Comparison of ENCODE assay signal across 9 cellular contexts in genomic region chr19:3361384-3362216, GRCh38. TPM values are rescaled to one million over a fixed set of nuclear protein-coding genes. Genes with fewer than 3 reads are reported as not detected.
DNase-seq lines count a peak whose midpoint lies in the region; ATAC-seq lines count a peak whose summit lies in the region.
"Had no signal": no experiment of that assay in that cellular context is flagged by ENCODE, and none has a peak within 500 bp of the region (broad histone marks: within the 10 kb centered on the region; RNA-seq: fewer than 3 reads in every experiment).

No MANE protein-coding gene starts in this region.

- no peak overlapping the region for H2AFZ ChIP-seq in GM23248

- H3K9ac ChIP-seq in GM23248: peak overlapping the region; percentile 80; the same call in 1 of the 2 replicates
- no peak overlapping the region for H3K9ac ChIP-seq in iPS-15b (ENCODE audit: low read depth, low read length)

- peaks cover 19% of the 10 kb centered on the region; the same call in 1 of the 2 replicates for H3F3A ChIP-seq in GM23248 (ENCODE audit: insufficient read depth)

- no peak for DNase-seq in GM23248
- no peak for DNase-seq in activated naive CD8-positive, alpha-beta T cell treated with anti-CD3 and anti-CD28 coated beads, Interleukin-2, amount 10 ng/mL, durations not matched to agents 7 days and 5 days
- peak; percentile 16 for DNase-seq in stimulated activated naive CD8-positive, alpha-beta T cell treated with anti-CD3 and anti-CD28 coated beads, Interleukin-15, Interleukin-2, amounts not matched to agents 100 U/mL and 50 U/mL, for 24 hours
- no peak for DNase-seq in GM19240 (ENCODE audit: insufficient read length, low spot score)
- no peak for DNase-seq in Kasumi-1 (lab: John Stamatoyannopoulos, UW)
- DNase-seq in activated CD8-positive, alpha-beta memory T cell treated with anti-CD3 and anti-CD28 coated beads, Interleukin-2, amount 50 U/mL, for 48 hours: no peak
- no peak for DNase-seq in SK-N-DZ (ENCODE audit: low spot score)
- DNase-seq: NCI-H748 treated with DMSO at 0.1 percent for 48 hours had no signal

- H4K20me1 ChIP-seq in GM23248 (ENCODE audit: insufficient read depth): no peaks in the 10 kb centered on the region

- WGBS in GM23248 (ENCODE audit: low coverage in 1 of 2, low lambda C conversion rate in 2 of 2, missing lambda C conversion rate in 2 of 2), 2 experiments: 33 to 39% methylated on average over 20 to 27 of the region's 27 CpGs

- peaks cover 55% of the 10 kb centered on the region for H3K79me2 ChIP-seq in GM23248 (ENCODE audit: insufficient read depth)

- peaks cover 33% of the 10 kb centered on the region for H3K27me3 Mint-ChIP-seq in activated naive CD8-positive, alpha-beta T cell treated with anti-CD3 and anti-CD28 coated beads, Interleukin-2, amount 10 ng/mL, durations not matched to agents 7 days and 5 days

- POLR2A ChIA-PET in activated naive CD8-positive, alpha-beta T cell treated with anti-CD3 and anti-CD28 coated beads, Interleukin-2, amount 10 ng/mL, durations not matched to agents 7 days and 5 days (lab: Charles Lee): interaction anchor here (0.7 to 1.2 kb wide), 2 partner anchors 16 to 905 kb away, joined by 3 read pairs; no protein-coding TSS in a partner anchor

- peak overlapping the region; percentile 87 for H3K4me3 Mint-ChIP-seq in activated naive CD8-positive, alpha-beta T cell treated with anti-CD3 and anti-CD28 coated beads, Interleukin-2, amount 10 ng/mL, durations not matched to agents 7 days and 5 days

- H3K27ac ChIP-seq in GM23248: no peak overlapping the region

- H3K36me3 Mint-ChIP-seq in activated naive CD8-positive, alpha-beta T cell treated with anti-CD3 and anti-CD28 coated beads, Interleukin-2, amount 10 ng/mL, durations not matched to agents 7 days and 5 days: no peaks in the 10 kb centered on the region

- in situ Hi-C loops in GM23248 (cut with MboI): no loop called here

- H3K9me2 ChIP-seq in GM23248 (ENCODE audit: insufficient read depth): no peaks in the 10 kb centered on the region

- H3K9me3 ChIP-seq in GM23248 (ENCODE audit: low read depth) (no peaks in the 10 kb centered on the region), iPS-15b (ENCODE audit: control insufficient read depth, insufficient read depth, low read length) (no peaks in the 10 kb centered on the region)

- peak overlapping the region; percentile 96 for H3K4me2 ChIP-seq in GM23248 (ENCODE audit: unreplicated experiment)

- peaks cover 28% of the 10 kb centered on the region for H3K4me1 Mint-ChIP-seq in activated naive CD8-positive, alpha-beta T cell treated with anti-CD3 and anti-CD28 coated beads, Interleukin-2, amount 10 ng/mL, durations not matched to agents 7 days and 5 days

- H3K4me3 ChIP-seq in GM23248: peak overlapping the region; percentile 99
- H3K4me3 ChIP-seq in iPS-15b (ENCODE audit: low read depth, low read length): peak overlapping the region; percentile 36

- no peak overlapping the region for H3K27ac Mint-ChIP-seq in activated naive CD8-positive, alpha-beta T cell treated with anti-CD3 and anti-CD28 coated beads, Interleukin-2, amount 10 ng/mL, durations not matched to agents 7 days and 5 days

- H3K4me1 ChIP-seq in GM23248 (ENCODE audit: insufficient read depth) (peaks cover 8% of the 10 kb centered on the region), iPS-15b (ENCODE audit: control insufficient read depth, insufficient read depth, low read length) (no peaks in the 10 kb centered on the region)

- no peaks in the 10 kb centered on the region for H3K9me3 Mint-ChIP-seq in activated naive CD8-positive, alpha-beta T cell treated with anti-CD3 and anti-CD28 coated beads, Interleukin-2, amount 10 ng/mL, durations not matched to agents 7 days and 5 days

- H3K36me3 ChIP-seq in GM23248 (ENCODE audit: low read depth) (no peaks in the 10 kb centered on the region), iPS-15b (ENCODE audit: control insufficient read depth, insufficient read depth, low read length) (no peaks in the 10 kb centered on the region)

- ATAC-seq in activated naive CD8-positive, alpha-beta T cell treated with anti-CD3 and anti-CD28 coated beads, Interleukin-2, amount 10 ng/mL, durations not matched to agents 7 days and 5 days (ENCODE audit: low read depth): no peak
- ATAC-seq in stimulated activated naive CD8-positive, alpha-beta T cell treated with anti-CD3 and anti-CD28 coated beads, Interleukin-15, Interleukin-2, amounts not matched to agents 100 U/mL and 50 U/mL, for 24 hours: no peak

- no peaks in the 10 kb centered on the region for H3K27me3 ChIP-seq in GM23248 (replicated peaks; ENCODE audit: insufficient read depth)
- H3K27me3 ChIP-seq in iPS-15b (ENCODE audit: control insufficient read depth, insufficient read depth, low read length): peaks cover 83% of the 10 kb centered on the region

RNA-seq across cellular contexts. Expression of gene NFIC, which starts 4.8 kb away (rescaled TPM):
- 50.4 and 51.9 TPM in 2 replicates for total RNA-seq in GM23248 (2014; rRNA removed; shearing (Covaris generic))
- polyA plus RNA-seq in GM23248 (2016; fragmentation: Nextera tagmentation; extraction: Ambion mirVana): 106 and 108 TPM in 2 replicates
- total RNA-seq in activated naive CD8-positive, alpha-beta T cell treated with anti-CD3 and anti-CD28 coated beads, Interleukin-2, amount 10 ng/mL, durations not matched to agents 7 days and 5 days: 10 to 100 TPM; 18.0 to 19.3 TPM
- polyA plus RNA-seq in SK-N-DZ (2014; cell fraction: cytosol; rRNA removed): 3.0 and 3.3 TPM in 2 replicates
- polyA plus RNA-seq in SK-N-DZ (2014; cell fraction: nucleus; rRNA removed): 1.5 and 2.7 TPM in 2 replicates
